In the genomic region with DNA sequence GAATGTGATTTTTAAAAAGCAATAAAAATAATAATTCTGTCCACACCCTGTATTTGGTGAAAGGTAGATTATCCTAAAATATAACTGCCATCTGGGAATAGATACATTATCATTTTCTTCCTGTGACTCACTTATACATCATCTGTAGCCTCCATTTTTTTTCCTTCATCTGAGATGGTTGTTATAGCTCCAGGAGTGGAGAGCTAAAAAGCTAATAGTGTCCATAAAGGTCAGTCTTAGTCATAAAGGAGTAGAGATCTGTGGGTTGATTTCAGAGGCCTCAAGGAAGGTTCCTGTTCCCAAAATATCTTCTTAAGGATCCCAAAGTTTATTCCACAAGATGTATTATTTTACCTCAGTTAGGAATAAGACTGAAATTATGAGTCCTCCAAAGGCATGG, we compare ENCODE assay signal across 1 cellular context.
TF ChIP-seq lines count a peak whose summit lies in the region.

No MANE protein-coding gene starts in this region.

TF ChIP-seq in SK-N-SH treated with all-trans-retinoic acid at 6 μM for 48 hours, 23 proteins besides CTCF, POLR2A, EP300 and RAD21 (continued from another document):
- TF ChIP-seq CREB5 (CRISPR knock-in tag; IDR thresholded peaks at IDR 0.05; ENCODE audit: low read depth) (no peak), ESRRG (CRISPR knock-in tag; IDR thresholded peaks at IDR 0.05) (no peak), ZNF70 (CRISPR knock-in tag; IDR thresholded peaks at IDR 0.05) (no peak), ZFP30 (CRISPR knock-in tag; IDR thresholded peaks at IDR 0.05) (no peak)
- TF ChIP-seq, protein P1, sequence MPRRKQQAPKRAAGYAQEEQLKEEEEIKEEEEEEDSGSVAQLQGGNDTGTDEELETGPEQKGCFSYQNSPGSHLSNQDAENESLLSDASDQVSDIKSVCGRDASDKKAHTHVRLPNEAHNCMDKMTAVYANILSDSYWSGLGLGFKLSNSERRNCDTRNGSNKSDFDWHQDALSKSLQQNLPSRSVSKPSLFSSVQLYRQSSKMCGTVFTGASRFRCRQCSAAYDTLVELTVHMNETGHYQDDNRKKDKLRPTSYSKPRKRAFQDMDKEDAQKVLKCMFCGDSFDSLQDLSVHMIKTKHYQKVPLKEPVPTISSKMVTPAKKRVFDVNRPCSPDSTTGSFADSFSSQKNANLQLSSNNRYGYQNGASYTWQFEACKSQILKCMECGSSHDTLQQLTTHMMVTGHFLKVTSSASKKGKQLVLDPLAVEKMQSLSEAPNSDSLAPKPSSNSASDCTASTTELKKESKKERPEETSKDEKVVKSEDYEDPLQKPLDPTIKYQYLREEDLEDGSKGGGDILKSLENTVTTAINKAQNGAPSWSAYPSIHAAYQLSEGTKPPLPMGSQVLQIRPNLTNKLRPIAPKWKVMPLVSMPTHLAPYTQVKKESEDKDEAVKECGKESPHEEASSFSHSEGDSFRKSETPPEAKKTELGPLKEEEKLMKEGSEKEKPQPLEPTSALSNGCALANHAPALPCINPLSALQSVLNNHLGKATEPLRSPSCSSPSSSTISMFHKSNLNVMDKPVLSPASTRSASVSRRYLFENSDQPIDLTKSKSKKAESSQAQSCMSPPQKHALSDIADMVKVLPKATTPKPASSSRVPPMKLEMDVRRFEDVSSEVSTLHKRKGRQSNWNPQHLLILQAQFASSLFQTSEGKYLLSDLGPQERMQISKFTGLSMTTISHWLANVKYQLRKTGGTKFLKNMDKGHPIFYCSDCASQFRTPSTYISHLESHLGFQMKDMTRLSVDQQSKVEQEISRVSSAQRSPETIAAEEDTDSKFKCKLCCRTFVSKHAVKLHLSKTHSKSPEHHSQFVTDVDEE (CRISPR knock-in tag; IDR thresholded peaks at IDR 0.05): no peak
TF ChIP-seq in SK-N-SH treated with all-trans-retinoic acid at 6 μM for 48 hours: peak in this region for 0.
